Comparison of ENCODE assay signal across 20 cellular contexts in genomic region chrX:71950066-71950465, GRCh38. TPM values are rescaled to one million over a fixed set of nuclear protein-coding genes. Genes with fewer than 3 reads are reported as not detected.
"Had no signal": no experiment of that assay in that cellular context is flagged by ENCODE, and none has a peak within 500 bp of the region (broad histone marks: within the 10 kb centered on the region; RNA-seq: fewer than 3 reads in every experiment).

No MANE protein-coding gene starts in this region.

- ATAC-seq: activated CD4-positive, CD25-positive, alpha-beta regulatory T cell treated with anti-CD3 and anti-CD28 coated beads, Interleukin-2, amount 50 U/mL, for 24 hours; activated CD8-positive, alpha-beta T cell treated with anti-CD3 and anti-CD28 coated beads for 36 hours; activated T-cell treated with anti-CD3 and anti-CD28 coated beads, Interleukin-2, amount 50 U/mL, for 4 hours; activated T-helper 17 cell treated with anti-CD3 and anti-CD28 coated beads, Interleukin-2, amount 50 U/mL, for 72 hours; esophagus mucosa; T-helper 17 cell had no signal

- DNase-seq: activated B cell treated with CpG ODN at 0.5 μM for 24 hours; activated CD4-positive, alpha-beta T cell treated with anti-CD3 and anti-CD28 coated beads for 48 hours; activated CD4-positive, alpha-beta T cell treated with anti-CD3 and anti-CD28 coated beads, Interleukin-2, amount 50 U/mL, for 1 hour; activated CD4-positive, alpha-beta T cell treated with anti-CD3 and anti-CD28 coated beads, Interleukin-2, amount 50 U/mL, for 48 hours; activated CD8-positive, alpha-beta memory T cell treated with anti-CD3 and anti-CD28 coated beads for 24 hours; activated CD8-positive, alpha-beta T cell treated with anti-CD3 and anti-CD28 coated beads for 36 hours; activated effector memory CD4-positive, alpha-beta T cell treated with Interleukin-2 at 50 U/mL for 16 hours; activated naive CD4-positive, alpha-beta T cell treated with anti-CD3 and anti-CD28 coated beads for 36 hours; activated naive CD8-positive, alpha-beta T cell treated with anti-CD3 and anti-CD28 coated beads, Interleukin-2, amount 10 ng/mL, durations not matched to agents 7 days and 5 days; activated T-cell treated with anti-CD3 and anti-CD28 coated beads, Interleukin-2, amount 50 U/mL, for 4 hours; brain microvascular endothelial cell; effector memory CD4-positive, alpha-beta T cell; endodermal cell; foreskin fibroblast; T-helper 1 cell; T-helper 17 cell had no signal

RNA-seq across cellular contexts. Expression of gene NHSL2, which starts 39.4 kb away (rescaled TPM):
- total RNA-seq: bronchial epithelial cell had no signal
